In genomic region chr3:53816430-53816829, GRCh38 we compare ENCODE assay signal across 1 cellular context.
TF ChIP-seq lines count a peak whose summit lies in the region.

No MANE protein-coding gene starts in this region.

TF ChIP-seq in HepG2, 621 proteins besides CTCF, POLR2A, EP300 and RAD21:
- TF ChIP-seq ZC3H13 (CRISPR knock-in tag; IDR thresholded peaks at IDR 0.05) (0 out of 2 replicates have a peak, but pooled peaks have one; percentile 2), CEBPG (CRISPR knock-in tag; IDR thresholded peaks at IDR 0.05) (no peak), GATA4 (IDR thresholded peaks at IDR 0.05; ENCODE audit: borderline replicate concordance, low read depth) (no peak), PBX3 (CRISPR knock-in tag; IDR thresholded peaks at IDR 0.05; ENCODE audit: borderline replicate concordance) (no peak), ZNF430 (CRISPR knock-in tag; IDR thresholded peaks at IDR 0.05) (no peak), THYN1 (CRISPR knock-in tag; IDR thresholded peaks at IDR 0.05; ENCODE audit: borderline replicate concordance, low read depth) (no peak), RBM22 (optimal IDR thresholded peaks at IDR 0.05; ENCODE audit: low read length) (peak; percentile 90), HMGA1 (CRISPR knock-in tag; conservative IDR thresholded peaks at IDR 0.05) (no peak), ZNF790 (CRISPR knock-in tag; IDR thresholded peaks at IDR 0.05; ENCODE audit: borderline replicate concordance) (no peak), HOXA5 (CRISPR knock-in tag; IDR thresholded peaks at IDR 0.05) (no peak), MTA1 (CRISPR knock-in tag; IDR thresholded peaks at IDR 0.05; ENCODE audit: borderline replicate concordance) (no peak), BRCA1 (CRISPR knock-in tag; IDR thresholded peaks at IDR 0.05) (no peak), ZNF780A (CRISPR knock-in tag; IDR thresholded peaks at IDR 0.05) (no peak), HHEX (CRISPR knock-in tag; IDR thresholded peaks at IDR 0.05) (no peak), ZNF704 (CRISPR knock-in tag; IDR thresholded peaks at IDR 0.05; ENCODE audit: borderline replicate concordance) (no peak)
- TF ChIP-seq, protein P1, sequence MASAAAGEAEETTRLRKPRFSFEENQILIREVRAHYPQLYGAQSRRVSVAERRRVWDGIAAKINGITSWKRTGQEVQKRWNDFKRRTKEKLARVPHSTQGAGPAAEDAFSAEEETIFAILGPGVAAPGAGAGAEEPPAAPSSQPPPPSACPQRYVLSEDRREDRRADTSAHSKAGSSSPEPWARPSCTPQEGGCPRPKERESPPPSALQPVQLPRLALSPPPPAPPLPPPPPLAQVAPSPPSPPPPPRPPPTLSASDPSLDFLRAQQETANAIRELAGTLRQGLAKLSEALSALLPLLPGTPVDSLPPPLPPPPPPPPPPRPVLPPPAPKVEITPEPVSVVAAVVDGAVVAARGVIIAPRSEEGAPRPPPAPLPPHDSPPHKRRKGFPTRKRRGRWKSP (CRISPR knock-in tag; IDR thresholded peaks at IDR 0.05): no peak
TF ChIP-seq in HepG2: peak in this region for 2.
